Comparison of ENCODE assay signal across 8 cellular contexts in genomic region chr16:85316321-85316919, GRCh38.
DNase-seq lines count a peak whose midpoint lies in the region; ATAC-seq and TF ChIP-seq lines count a peak whose summit lies in the region.

No MANE protein-coding gene starts in this region.

- POLR2A ChIA-PET in activated CD4-positive, alpha-beta memory T cell treated with anti-CD3 and anti-CD28 coated beads for 36 hours (lab: Charles Lee): interaction anchor here (0.6 kb wide), 1 partner anchor 580 kb away, joined by 3 read pairs; no protein-coding TSS in a partner anchor

- no peaks in the 10 kb centered on the region for H3K36me3 ChIP-seq in fibroblast of lung (ENCODE audit: control insufficient read depth, insufficient read depth, low read length)
- no peaks in the 10 kb centered on the region for H3K36me3 ChIP-seq in neural cell (ENCODE audit: insufficient read depth, low read length)

- peaks cover 3% of the 10 kb centered on the region for H3K4me1 Mint-ChIP-seq in activated CD4-positive, alpha-beta memory T cell treated with anti-CD3 and anti-CD28 coated beads for 36 hours (ENCODE audit: low read depth)

- H3K27me3 ChIP-seq in fibroblast of lung (ENCODE audit: control insufficient read depth, insufficient read depth, low read length) (no peaks in the 10 kb centered on the region), neural cell (ENCODE audit: insufficient read depth, low read depth, low read length) (no peaks in the 10 kb centered on the region)

- H3K36me3 Mint-ChIP-seq in activated CD4-positive, alpha-beta memory T cell treated with anti-CD3 and anti-CD28 coated beads for 36 hours: no peaks in the 10 kb centered on the region

- H3K9ac ChIP-seq in fibroblast of lung (ENCODE audit: insufficient read depth, low read length): no peak overlapping the region
- no peak overlapping the region for H3K9ac ChIP-seq in neural cell (ENCODE audit: low read length)

- TF ChIP-seq CTCF in GM12864 (IDR thresholded peaks at IDR 0.05; ENCODE audit: low read depth, low read length, missing control alignments): peak; percentile 90
- TF ChIP-seq CTCF in fibroblast of lung (conservative IDR thresholded peaks at IDR 0.05 in 1 of 2, IDR thresholded peaks at IDR 0.05 in 1 of 2; ENCODE audit: low read depth in 1 of 2, low read length in 2 of 2): peak; percentile 73 to 90
- peak; percentile 65 for TF ChIP-seq CTCF in neural cell (IDR thresholded peaks at IDR 0.05; ENCODE audit: poor library complexity, severe bottlenecking)

- peaks cover 7% of the 10 kb centered on the region for H3K4me1 ChIP-seq in fibroblast of lung (ENCODE audit: control insufficient read depth, extremely low read depth, insufficient read depth, low read length)

- in situ Hi-C loops in ACHN (cut with HindIII; ENCODE audit: low pct_ligation_motif_present, low pct_unique_long_range_greater_than_20kb, low sequenced_read_pairs): no loop called here

- no peak overlapping the region for H3K4me2 ChIP-seq in fibroblast of lung (ENCODE audit: extremely low read depth, insufficient read depth, low read length)
- H3K4me2 ChIP-seq in neural cell (ENCODE audit: low read length): no peak overlapping the region

- H2AFZ ChIP-seq in fibroblast of lung (ENCODE audit: low read length): no peak overlapping the region
- no peak overlapping the region for H2AFZ ChIP-seq in neural cell (ENCODE audit: low read depth, low read length)

- H3K27ac ChIP-seq in fibroblast of lung (ENCODE audit: insufficient read depth, low read length) (no peak overlapping the region), neural cell (ENCODE audit: low read length) (peak overlapping the region; percentile 66)

- H3F3A ChIP-seq in neural cell (ENCODE audit: insufficient read depth, low read length, poor library complexity, severe bottlenecking): no peaks in the 10 kb centered on the region

- H3K4me3 ChIP-seq in GM12864 (ENCODE audit: low read depth, low read length) (no peak overlapping the region), fibroblast of lung (replicated peaks in 1 of 4; ENCODE audit: control extremely low read depth in 1 of 4, insufficient read depth in 1 of 4, low read depth in 3 of 4, low read length in 4 of 4) (no peak overlapping the region), neural cell (ENCODE audit: low read length) (peak overlapping the region; percentile 26)

- peak; percentile 57 for TF ChIP-seq RAD21 in neural cell (conservative IDR thresholded peaks at IDR 0.05)

- H3K79me2 ChIP-seq in fibroblast of lung (ENCODE audit: control insufficient read depth, insufficient read depth, low read length) (no peaks in the 10 kb centered on the region), neural cell (replicated peaks; ENCODE audit: insufficient read depth, low read length) (no peaks in the 10 kb centered on the region)

- H3K9me3 ChIP-seq in fibroblast of lung (ENCODE audit: control insufficient read depth, insufficient read depth, low read depth, low read length) (no peaks in the 10 kb centered on the region), neural cell (ENCODE audit: low read length) (no peaks in the 10 kb centered on the region)

- H3K9me2 ChIP-seq in neural cell (ENCODE audit: insufficient read depth, low read length): no peaks in the 10 kb centered on the region

- TF ChIP-seq EP300 in neural cell (conservative IDR thresholded peaks at IDR 0.05; ENCODE audit: poor library complexity, severe bottlenecking): no peak

- no peaks in the 10 kb centered on the region for H3K27me3 Mint-ChIP-seq in activated CD4-positive, alpha-beta memory T cell treated with anti-CD3 and anti-CD28 coated beads for 36 hours

- H3K27ac Mint-ChIP-seq in activated CD4-positive, alpha-beta memory T cell treated with anti-CD3 and anti-CD28 coated beads for 36 hours: no peak overlapping the region

- ATAC-seq in GM21717 (IDR thresholded peaks at IDR 0.05; ENCODE audit: unreplicated experiment) (no peak), HG03521 (IDR thresholded peaks at IDR 0.05; ENCODE audit: unreplicated experiment) (no peak)

- CTCF ChIA-PET in activated CD4-positive, alpha-beta memory T cell treated with anti-CD3 and anti-CD28 coated beads for 36 hours (lab: Charles Lee): no interaction called here

- no peaks in the 10 kb centered on the region for H3K9me3 Mint-ChIP-seq in activated CD4-positive, alpha-beta memory T cell treated with anti-CD3 and anti-CD28 coated beads for 36 hours

- DNase-seq in ACHN: peak; percentile 75
- DNase-seq in GM12864 (ENCODE audit: low read depth): no peak
- DNase-seq in NCI-H1930 (lab: John Stamatoyannopoulos, UW): peak; percentile 15 to 27
- DNase-seq in activated CD4-positive, alpha-beta memory T cell treated with anti-CD3 and anti-CD28 coated beads for 36 hours: peak; percentile 65
- DNase-seq in fibroblast of lung (ENCODE audit: low read depth in 2 of 2): peak; percentile 41 to 58

- H4K20me1 ChIP-seq in fibroblast of lung (ENCODE audit: control insufficient read depth, extremely low read depth, insufficient read depth, low read length) (no peaks in the 10 kb centered on the region), neural cell (ENCODE audit: insufficient read depth) (no peaks in the 10 kb centered on the region)

- intact Hi-C loops in activated CD4-positive, alpha-beta memory T cell treated with anti-CD3 and anti-CD28 coated beads for 36 hours (cut with micrococcal nuclease): no loop called here

- H3K4me3 Mint-ChIP-seq in activated CD4-positive, alpha-beta memory T cell treated with anti-CD3 and anti-CD28 coated beads for 36 hours: no peak overlapping the region

TF ChIP-seq in neural cell, 6 proteins besides CTCF, POLR2A, EP300 and RAD21:
- TF ChIP-seq REST (IDR thresholded peaks at IDR 0.05; ENCODE audit: borderline replicate concordance) (no peak), TAF1 (IDR thresholded peaks at IDR 0.05; ENCODE audit: low read depth) (no peak), MXI1 (conservative IDR thresholded peaks at IDR 0.05; ENCODE audit: poor library complexity, severe bottlenecking) (peak; percentile 19), SMC3 (conservative IDR thresholded peaks at IDR 0.05; ENCODE audit: poor library complexity) (no peak), POLR2AphosphoS5 (IDR thresholded peaks at IDR 0.05) (no peak)
